ENCODE assay signal across 8 cellular contexts in the genomic region with DNA sequence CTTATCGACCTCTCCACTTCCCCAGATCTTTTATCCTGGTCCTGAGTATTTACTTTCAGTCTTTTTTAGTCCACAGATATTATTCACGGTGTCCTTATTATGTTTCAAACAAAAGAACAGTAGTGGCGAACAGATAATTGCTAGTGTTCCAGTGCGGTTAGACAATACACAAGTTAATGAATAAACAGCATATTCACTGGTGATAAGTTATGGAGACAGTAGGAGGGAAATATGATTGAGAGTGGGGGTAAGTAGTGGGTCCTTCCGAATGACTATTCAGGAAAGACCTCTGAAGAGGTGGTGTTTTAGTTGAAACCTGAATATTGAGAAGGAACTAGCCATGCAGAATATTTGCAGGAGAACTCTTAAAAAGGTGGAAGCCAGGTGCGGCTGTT. TPM values are rescaled to one million over a fixed set of nuclear protein-coding genes. Genes with fewer than 3 reads are reported as not detected.
DNase-seq lines count a peak whose midpoint lies in the region; TF ChIP-seq lines count a peak whose summit lies in the region.

No MANE protein-coding gene starts in this region.

- no peak for TF ChIP-seq POLR2A in suprapubic skin (IDR thresholded peaks at IDR 0.05)

- peak overlapping the region; percentile 82 for H3K27ac ChIP-seq in HEK293 (ENCODE audit: extremely low read depth, low read depth, low read length)
- peak overlapping the region; percentile 85 for H3K27ac ChIP-seq in suprapubic skin

- no peak for TF ChIP-seq EP300 in suprapubic skin (IDR thresholded peaks at IDR 0.05)

- H3K4me3 ChIP-seq in BJ (ENCODE audit: low read depth, low read length): peak overlapping the region; percentile 87
- H3K4me3 ChIP-seq in HEK293 (ENCODE audit: low read depth, low read length): peak overlapping the region; percentile 92
- H3K4me3 ChIP-seq in WI38 (ENCODE audit: low read depth, low read length): peak overlapping the region; percentile 85
- peak overlapping the region; percentile 96 for H3K4me3 ChIP-seq in iPS-18c (ENCODE audit: insufficient read depth, low read depth, low read length)
- peak overlapping the region; percentile 99 for H3K4me3 ChIP-seq in suprapubic skin

- H3K36me3 ChIP-seq in BJ (ENCODE audit: control insufficient read depth, insufficient read depth, low read length) (no peaks in the 10 kb centered on the region), HEK293 (ENCODE audit: control insufficient read depth in 2 of 2, insufficient read depth in 1 of 2, low read length in 2 of 2) (no peaks in the 10 kb centered on the region), suprapubic skin (no peaks in the 10 kb centered on the region)

- H3K9me3 ChIP-seq in HEK293 (ENCODE audit: control insufficient read depth, insufficient read depth, low read depth, low read length): no peaks in the 10 kb centered on the region
- H3K9me3 ChIP-seq in iPS-18c (ENCODE audit: control insufficient read depth, insufficient read depth, low read length): no peaks in the 10 kb centered on the region
- no peaks in the 10 kb centered on the region for H3K9me3 ChIP-seq in suprapubic skin

- TF ChIP-seq CTCF in BJ (IDR thresholded peaks at IDR 0.05; ENCODE audit: insufficient read depth, low read depth, low read length) (no peak), HEK293 (tag by site-specific recombination; IDR thresholded peaks at IDR 0.05) (no peak), WI38 (IDR thresholded peaks at IDR 0.05; ENCODE audit: low read depth, low read length) (no peak), suprapubic skin (IDR thresholded peaks at IDR 0.05) (no peak)

- H3K27me3 ChIP-seq in BJ (ENCODE audit: control insufficient read depth, insufficient read depth, low read length) (peaks cover 3% of the 10 kb centered on the region), suprapubic skin (no peaks in the 10 kb centered on the region)

- peaks cover 29% of the 10 kb centered on the region for H3K4me1 ChIP-seq in HEK293 (ENCODE audit: control insufficient read depth, insufficient read depth, low read length)
- H3K4me1 ChIP-seq in suprapubic skin: peaks cover 27% of the 10 kb centered on the region

- POLR2A ChIA-PET in BJ (lab: Charles Lee) (interaction anchor here (0.6 kb wide), 1 partner anchor 689 kb away, joined by 4 read pairs; the partner anchor contains the start of genes AP5M1 and EXOC5), HEK293 (lab: Yijun Ruan, JAX) (interaction anchor here (1.0 to 1.9 kb wide), 2 partner anchors 10 kb away, joined by 3 to 22 read pairs; no protein-coding TSS in a partner anchor)

- CTCF ChIA-PET in BJ (lab: Yijun Ruan, JAX) (interaction anchor here (0.6 to 2.5 kb wide), 10 partner anchors 11 to 714 kb away, joined by 3 to 18 read pairs (median 4); no protein-coding TSS in a partner anchor), HEK293 (lab: Yijun Ruan, JAX) (interaction anchor here (0.6 to 1.4 kb wide), 6 partner anchors 8 to 155 kb away, joined by 3 to 10 read pairs (median 3); no protein-coding TSS in a partner anchor)

- 4% methylated on average over 6 of the region's 6 CpGs for WGBS in suprapubic skin

- DNase-seq in BJ (ENCODE audit: low read depth): no peak
- no peak for DNase-seq in suprapubic skin (ENCODE audit: low spot score in 2 of 2)
- no peak for DNase-seq in NCI-H82 treated with DMSO at 0.1 percent for 48 hours (lab: John Stamatoyannopoulos, UW; ENCODE audit: unreplicated experiment)
- no peak for DNase-seq in anterior cingulate cortex (lab: John Stamatoyannopoulos, UW)
- DNase-seq in SIG-M5 treated with dmso at 0.1 percent for 504 hours (lab: John Stamatoyannopoulos, UW; ENCODE audit: unreplicated experiment): no peak

TF ChIP-seq in HEK293, 187 proteins besides CTCF, POLR2A, EP300 and RAD21:
- TF ChIP-seq SP7 (tag by site-specific recombination; IDR thresholded peaks at IDR 0.05) (peak; percentile 49), ZNF366 (tag by site-specific recombination; conservative IDR thresholded peaks at IDR 0.05) (peak; percentile 46; the same call in 1 of the 2 replicates), SP3 (tag by site-specific recombination; IDR thresholded peaks at IDR 0.05) (no peak), ZNF335 (tag by site-specific recombination; conservative IDR thresholded peaks at IDR 0.05) (peak; percentile 67), ZBTB21 (tag by site-specific recombination; IDR thresholded peaks at IDR 0.05) (no peak), ZBTB48 (tag by site-specific recombination; IDR thresholded peaks at IDR 0.05) (no peak), ZNF561 (tag by site-specific recombination; IDR thresholded peaks at IDR 0.05; ENCODE audit: borderline replicate concordance) (no peak), ZNF629 (tag by site-specific recombination; IDR thresholded peaks at IDR 0.05) (no peak), SP2 (tag by site-specific recombination; IDR thresholded peaks at IDR 0.05) (no peak), ZNF558 (tag by site-specific recombination; IDR thresholded peaks at IDR 0.05) (no peak)
- TF ChIP-seq, protein P1, sequence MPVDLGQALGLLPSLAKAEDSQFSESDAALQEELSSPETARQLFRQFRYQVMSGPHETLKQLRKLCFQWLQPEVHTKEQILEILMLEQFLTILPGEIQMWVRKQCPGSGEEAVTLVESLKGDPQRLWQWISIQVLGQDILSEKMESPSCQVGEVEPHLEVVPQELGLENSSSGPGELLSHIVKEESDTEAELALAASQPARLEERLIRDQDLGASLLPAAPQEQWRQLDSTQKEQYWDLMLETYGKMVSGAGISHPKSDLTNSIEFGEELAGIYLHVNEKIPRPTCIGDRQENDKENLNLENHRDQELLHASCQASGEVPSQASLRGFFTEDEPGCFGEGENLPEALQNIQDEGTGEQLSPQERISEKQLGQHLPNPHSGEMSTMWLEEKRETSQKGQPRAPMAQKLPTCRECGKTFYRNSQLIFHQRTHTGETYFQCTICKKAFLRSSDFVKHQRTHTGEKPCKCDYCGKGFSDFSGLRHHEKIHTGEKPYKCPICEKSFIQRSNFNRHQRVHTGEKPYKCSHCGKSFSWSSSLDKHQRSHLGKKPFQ (tag by site-specific recombination; IDR thresholded peaks at IDR 0.05): no peak

RNA-seq across cellular contexts. Expression of gene TMEM260, which starts 0.7 kb away (rescaled TPM):
- 9.8 and 15.3 TPM in 2 replicates for polyA plus RNA-seq in BJ (2011; rRNA removed)
- 20.2 and 22.7 TPM in 2 replicates for polyA minus RNA-seq in BJ (2011; rRNA and poly(A)+ RNA removed)
- total RNA-seq in suprapubic skin: 10 to 100 TPM; 15.4 to 34.1 (median 19.5) TPM
